8 cellular contexts compared by ENCODE assay signal in genomic region chr13:85798999-85799646, GRCh38. TPM values are rescaled to one million over a fixed set of nuclear protein-coding genes. Genes with fewer than 3 reads are reported as not detected.
DNase-seq lines count a peak whose midpoint lies in the region; ATAC-seq, FAIRE-seq and TF ChIP-seq lines count a peak whose summit lies in the region.

TSS of gene SLITRK6 (minus strand) at chr13:85799419. CDS start at chr13:85796508, 2,911 bp downstream.

- FAIRE-seq in GM12892 (lab: Jason Lieb, UNC) = no peak

- TF ChIP-seq POLR2A in GM12892 (IDR thresholded peaks at IDR 0.05; ENCODE audit: low read depth, low read length) = no peak

- no peaks in the 10 kb centered on the region for H3K79me1 ChIP-seq in mesenchymal stem cell (replicated peaks; ENCODE audit: low read length, poor library complexity, severe bottlenecking)

- no peak within 1 kb of the TSS for H3K4me3 Mint-ChIP-seq in Calu3 (ENCODE audit: low read depth, unreplicated experiment)
- H3K4me3 Mint-ChIP-seq in brain = peak within 1 kb of the TSS in 4 of 5 experiments; percentile 70 to 84 (median 80)

- H3K23ac ChIP-seq in mesenchymal stem cell (ENCODE audit: low read length in 2 of 2) = no peak within 1 kb of the TSS

- H3K27ac Mint-ChIP-seq in Calu3 (ENCODE audit: unreplicated experiment) (no peak within 1 kb of the TSS), brain (peak within 1 kb of the TSS in 3 of 5 experiments; percentile 61 to 82 (median 74))

- H2BK12ac ChIP-seq in mesenchymal stem cell (ENCODE audit: low read length in 2 of 2) = no peak within 1 kb of the TSS

- TF ChIP-seq CTCF in Calu3 (IDR thresholded peaks at IDR 0.05; ENCODE audit: unreplicated experiment) = no peak
- peak in 1 of 2 experiments; percentile 18 for TF ChIP-seq CTCF in brain (conservative IDR thresholded peaks at IDR 0.05)

- no peak within 1 kb of the TSS for H3K4me3 ChIP-seq in mesenchymal stem cell (ENCODE audit: insufficient read depth in 1 of 2, low read depth in 1 of 2, low read length in 2 of 2)

- H2BK5ac ChIP-seq in mesenchymal stem cell (ENCODE audit: low read depth, low read length, poor library complexity, severe bottlenecking) = no peak within 1 kb of the TSS

- no peak within 1 kb of the TSS for H3K27ac ChIP-seq in mesenchymal stem cell (ENCODE audit: low read length, poor library complexity, severe bottlenecking)

- no peak within 1 kb of the TSS for H3K4me2 ChIP-seq in mesenchymal stem cell (ENCODE audit: low read length, poor library complexity, severe bottlenecking)

- H3K18ac ChIP-seq in mesenchymal stem cell (ENCODE audit: low read depth in 1 of 2, low read length in 2 of 2) = no peak within 1 kb of the TSS

- no peak within 1 kb of the TSS for H3K9ac ChIP-seq in mesenchymal stem cell (ENCODE audit: low read length)

- no peak within 1 kb of the TSS for H2BK120ac ChIP-seq in mesenchymal stem cell (ENCODE audit: low read depth, low read length)

- no peak within 1 kb of the TSS for H2AK5ac ChIP-seq in mesenchymal stem cell (ENCODE audit: low read length, severe bottlenecking)

- no peak within 1 kb of the TSS for H3K14ac ChIP-seq in mesenchymal stem cell (ENCODE audit: low read length in 2 of 2)

- H3K4me1 Mint-ChIP-seq in Calu3 (ENCODE audit: low read depth, unreplicated experiment) (no peaks in the 10 kb centered on the region), brain (peaks cover 19% of the 10 kb centered on the region)

- no peak within 1 kb of the TSS for H3K4ac ChIP-seq in mesenchymal stem cell (ENCODE audit: low read depth in 1 of 2, low read length in 2 of 2)

- H4K8ac ChIP-seq in mesenchymal stem cell (ENCODE audit: low read length) = no peak within 1 kb of the TSS

- ATAC-seq in HG03097 (IDR thresholded peaks at IDR 0.05; ENCODE audit: low FRiP score, unreplicated experiment) = no peak
- ATAC-seq in GM21423 (IDR thresholded peaks at IDR 0.05; ENCODE audit: unreplicated experiment) = no peak

- H3K36me3 ChIP-seq in mesenchymal stem cell (ENCODE audit: control insufficient read depth in 1 of 2, insufficient read depth in 2 of 2, low read depth in 1 of 2, low read length in 2 of 2) = no peaks in the 10 kb centered on the region

- no peak within 1 kb of the TSS for H2BK15ac ChIP-seq in mesenchymal stem cell (ENCODE audit: low read depth, poor library complexity, severe bottlenecking)

- H2AFZ ChIP-seq in mesenchymal stem cell (ENCODE audit: low read depth, low read length) = no peak within 1 kb of the TSS

- DNase-seq in Calu3 (peak; percentile 10), NCI-H146 (lab: John Stamatoyannopoulos, UW) (peak; percentile 90), mesenchymal stem cell (peak; percentile 83), GM12892 (ENCODE audit: insufficient read length) (no peak), NCI-H187 (lab: John Stamatoyannopoulos, UW) (no peak)

- H3K27me3 Mint-ChIP-seq in Calu3 (ENCODE audit: unreplicated experiment) = no peaks in the 10 kb centered on the region
- no peaks in the 10 kb centered on the region for H3K27me3 Mint-ChIP-seq in brain

- H3K9me3 ChIP-seq in mesenchymal stem cell (ENCODE audit: control insufficient read depth, low read length) = no peaks in the 10 kb centered on the region

- no TSS peak for BruUV-seq in Calu3 (replicated peaks; lab: Mats Ljungman, UMichigan)

- intact Hi-C loops in Calu3 (cut with micrococcal nuclease; ENCODE audit: unreplicated experiment) = no loop called here

- CTCF ChIA-PET in Calu3 (lab: Charles Lee) = interaction anchor here (0.9 kb wide), 1 partner anchor 874 kb away, joined by 3 read pairs; no protein-coding TSS in a partner anchor

- H3K9me3 Mint-ChIP-seq in Calu3 (ENCODE audit: low read depth, unreplicated experiment) = peaks cover 3% of the 10 kb centered on the region
- peaks cover 0 to 7% (median 2%) of the 10 kb centered on the region in 5 experiments for H3K9me3 Mint-ChIP-seq in brain

- no peaks in the 10 kb centered on the region for H3K4me1 ChIP-seq in mesenchymal stem cell (ENCODE audit: control insufficient read depth, insufficient read depth, low read depth, low read length)

- WGBS in mesenchymal stem cell = 18% methylated on average over 3 of the region's 5 CpGs

- peaks cover 4% of the 10 kb centered on the region for H3K36me3 Mint-ChIP-seq in Calu3 (ENCODE audit: insufficient read depth, unreplicated experiment)
- H3K36me3 Mint-ChIP-seq in brain = peaks cover 15% of the 10 kb centered on the region

- no peak within 1 kb of the TSS for H4K91ac ChIP-seq in mesenchymal stem cell (ENCODE audit: low read length)

- no peaks in the 10 kb centered on the region for H3K27me3 ChIP-seq in mesenchymal stem cell (ENCODE audit: control insufficient read depth in 1 of 2, insufficient read depth in 1 of 2, low read length in 2 of 2)

RNA-seq across cellular contexts. Expression of gene SLITRK6, which starts in this region (rescaled TPM):
- not detected in 2 replicates for total RNA-seq in Calu3 (2022)
- polyA plus RNA-seq in brain (ENCODE audit: insufficient read depth, low read depth, low replicate concordance) = 2.2 TPM
- polyA plus RNA-seq in mesenchymal stem cell (2013, experiment 1 of 2) = 55.9 TPM
- polyA plus RNA-seq in mesenchymal stem cell (2013, experiment 2 of 2) = 56.1 TPM
- polyA plus RNA-seq in GM12892 (2012; ENCODE audit: missing spikeins) = not detected

Comparison
In these comparisons a context has a peak if more than half of its experiments do, and no peak if none do; other contexts are left out.
1. Peak in DNase-seq in Calu3; RNA of the gene not detected or under 1 TPM.
2. DNase-seq: peak in NCI-H146 (single experiment) and mesenchymal stem cell (single experiment); none in GM12892 (single experiment) and NCI-H187 (0 of 2).